18 cellular contexts compared by ENCODE assay signal in the genomic region with DNA sequence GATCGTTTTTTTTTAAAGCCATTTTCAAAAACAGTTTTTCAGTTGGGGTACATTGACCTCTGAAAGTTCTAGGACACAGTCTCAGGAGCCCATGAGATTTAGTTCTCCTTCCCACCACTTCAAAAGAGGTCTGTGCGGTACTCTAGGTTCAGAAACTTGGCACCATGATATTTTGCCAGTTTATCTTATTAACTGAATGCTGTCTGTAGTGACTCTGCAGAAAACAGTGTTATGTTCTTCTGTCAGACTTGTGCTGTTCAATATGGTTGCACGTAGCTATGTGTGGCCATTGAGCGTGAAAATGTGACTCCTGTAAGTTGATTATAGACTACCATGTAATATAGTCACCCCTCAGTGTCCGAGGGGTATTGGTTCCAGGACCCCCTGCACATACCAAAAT.
"Had no signal": no experiment of that assay in that cellular context is flagged by ENCODE, and none has a peak within 500 bp of the region (broad histone marks: within the 10 kb centered on the region; RNA-seq: fewer than 3 reads in every experiment).

No MANE protein-coding gene starts in this region.

- DNase-seq: activated B cell treated with CpG ODN at 0.5 μM for 24 hours; activated CD4-positive, alpha-beta T cell treated with anti-CD3 and anti-CD28 coated beads for 48 hours; activated CD8-positive, alpha-beta memory T cell treated with anti-CD3 and anti-CD28 coated beads, Interleukin-2, amount 50 U/mL, for 48 hours; activated CD8-positive, alpha-beta T cell treated with anti-CD3 and anti-CD28 coated beads, Interleukin-2, amount 10 ng/mL, durations not matched to agents 7 days and 5 days; activated naive CD8-positive, alpha-beta T cell treated with anti-CD3 and anti-CD28 coated beads, Interleukin-2, amount 10 ng/mL, durations not matched to agents 7 days and 5 days; brain microvascular endothelial cell; effector CD8-positive, alpha-beta T cell; foreskin melanocyte; head of caudate nucleus; ovary; stimulated activated CD4-positive, alpha-beta T cell treated with anti-CD3 and anti-CD28 coated beads, Interleukin-4, amount 100 ng/mL, for 4 hours; stimulated activated CD8-positive, alpha-beta memory T cell treated with anti-CD3 and anti-CD28 coated beads, Interleukin-4, amount 100 ng/mL, for 48 hours; stimulated activated naive CD4-positive, alpha-beta T cell treated with Interleukin-2 at 50 U/mL for 16 hours; substantia nigra; T-helper 17 cell had no signal

- H3K36me3 ChIP-seq: brain microvascular endothelial cell, neural progenitor cell, ovary had no signal

- H3K27me3 ChIP-seq: brain microvascular endothelial cell, neural progenitor cell, ovary had no signal

- H2AFZ ChIP-seq: neural progenitor cell had no signal

- H3K4me3 ChIP-seq: lung, neural progenitor cell, ovary, skin epidermis had no signal

- H3K4me2 ChIP-seq: neural progenitor cell had no signal

- H3K9me3 ChIP-seq: ovary had no signal

- ATAC-seq: activated CD8-positive, alpha-beta T cell treated with anti-CD3 and anti-CD28 coated beads, Interleukin-2, amount 10 ng/mL, durations not matched to agents 7 days and 5 days; T-helper 17 cell had no signal

- H3K27ac ChIP-seq: brain microvascular endothelial cell, neural progenitor cell, ovary had no signal
